Comparison of ENCODE assay signal across 8 cellular contexts in the genomic region with DNA sequence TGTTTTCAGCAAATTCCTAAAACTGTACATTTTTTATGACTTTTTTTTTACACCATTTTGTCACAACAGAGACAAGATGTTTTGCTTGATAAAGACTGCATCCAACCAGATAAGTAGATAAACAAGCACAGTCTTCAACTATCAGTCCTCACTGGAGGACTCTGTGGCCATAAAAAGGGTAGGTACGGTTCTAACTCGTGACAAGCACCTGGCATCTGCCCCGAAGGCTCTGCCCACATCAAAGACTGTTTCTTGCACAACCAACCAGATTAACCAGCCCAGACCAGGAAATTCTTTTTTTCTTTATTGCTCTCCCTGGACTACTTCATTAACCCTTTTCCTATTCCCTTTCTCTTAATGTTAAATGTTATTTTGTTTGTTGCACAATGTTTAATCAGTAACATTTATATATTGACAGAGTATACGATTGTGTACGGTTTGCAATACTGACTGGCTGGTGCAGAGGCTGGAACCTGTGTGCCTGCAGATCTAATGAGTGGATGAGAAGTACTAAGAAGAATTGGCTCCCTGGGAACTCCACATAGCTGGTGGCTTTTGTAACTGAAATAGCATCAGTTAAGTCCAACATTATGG.
DNase-seq lines count a peak whose midpoint lies in the region; ATAC-seq and TF ChIP-seq lines count a peak whose summit lies in the region.

No MANE protein-coding gene starts in this region.

- intact Hi-C loops in left ventricle myocardium inferior (cut with micrococcal nuclease): no loop called here

- H3K4me3 ChIP-seq in cardiac muscle cell: no peak overlapping the region
- no peak overlapping the region for H3K4me3 ChIP-seq in left ventricle myocardium inferior
- H3K4me3 ChIP-seq in tibial nerve: no peak overlapping the region

- H3K36me3 ChIP-seq in cardiac muscle cell (no peaks in the 10 kb centered on the region), left ventricle myocardium inferior (peaks cover 9% of the 10 kb centered on the region), tibial nerve (peaks cover 0 to 10% (median 0%) of the 10 kb centered on the region in 3 donors)

- TF ChIP-seq EP300 in tibial nerve (IDR thresholded peaks at IDR 0.05): no peak

- DNase-seq in cardiac muscle cell (ENCODE audit: low read depth in 1 of 2, low spot score in 1 of 2): peak in 1 of 2 donors; percentile 47
- DNase-seq in left ventricle myocardium inferior: no peak
- peak; percentile 16 to 84 (median 51) for DNase-seq in T-helper 1 cell
- DNase-seq in tibial nerve (ENCODE audit: low spot score in 2 of 2): no peak
- no peak for DNase-seq in GM19238 (ENCODE audit: insufficient read length, low spot score)

- H3K4me1 ChIP-seq in cardiac muscle cell (ENCODE audit: low read depth): peaks cover 38% of the 10 kb centered on the region
- peaks cover 48% of the 10 kb centered on the region for H3K4me1 ChIP-seq in left ventricle myocardium inferior
- peaks cover 0 to 55% (median 31%) of the 10 kb centered on the region in 4 donors for H3K4me1 ChIP-seq in tibial nerve

- H3K27ac ChIP-seq in cardiac muscle cell: peak overlapping the region; percentile 82
- no peak overlapping the region for H3K27ac ChIP-seq in left ventricle myocardium inferior (replicated peaks)
- H3K27ac ChIP-seq in tibial nerve: peak overlapping the region in 3 of 4 donors; percentile 18 to 46 (median 38)

- WGBS in tibial nerve, 2 donors: 56 to 58% methylated on average over 5 of the region's 5 CpGs

- TF ChIP-seq POLR2A in tibial nerve (IDR thresholded peaks at IDR 0.05): no peak

- peak; percentile 85 for ATAC-seq in esophagus mucosa
- ATAC-seq in GM21717 (IDR thresholded peaks at IDR 0.05; ENCODE audit: unreplicated experiment): no peak
- ATAC-seq in HG02759 (IDR thresholded peaks at IDR 0.05; ENCODE audit: unreplicated experiment): no peak

- no peak for TF ChIP-seq CTCF in cardiac muscle cell (IDR thresholded peaks at IDR 0.05; ENCODE audit: low read depth, low read length)
- TF ChIP-seq CTCF in left ventricle myocardium inferior (IDR thresholded peaks at IDR 0.05; ENCODE audit: borderline replicate concordance): no peak
- no peak for TF ChIP-seq CTCF in tibial nerve (IDR thresholded peaks at IDR 0.05)

- no peaks in the 10 kb centered on the region for H3K27me3 ChIP-seq in cardiac muscle cell
- H3K27me3 ChIP-seq in left ventricle myocardium inferior (ENCODE audit: low read depth): no peaks in the 10 kb centered on the region
- H3K27me3 ChIP-seq in tibial nerve: no peaks in the 10 kb centered on the region

- no peaks in the 10 kb centered on the region for H3K9me3 ChIP-seq in cardiac muscle cell (ENCODE audit: low read depth)
- H3K9me3 ChIP-seq in left ventricle myocardium inferior (replicated peaks): no peaks in the 10 kb centered on the region
- no peaks in the 10 kb centered on the region for H3K9me3 ChIP-seq in tibial nerve

Comparison
In these comparisons a context has a peak if more than half of its experiments do, and no peak if none do; other contexts are left out.
1. DNase-seq: peak in T-helper 1 cell (5 of 5); none in left ventricle myocardium inferior (single experiment), tibial nerve (0 of 2) and GM19238 (single experiment).